Comparison of ENCODE assay signal across 21 cellular contexts in the genomic region with DNA sequence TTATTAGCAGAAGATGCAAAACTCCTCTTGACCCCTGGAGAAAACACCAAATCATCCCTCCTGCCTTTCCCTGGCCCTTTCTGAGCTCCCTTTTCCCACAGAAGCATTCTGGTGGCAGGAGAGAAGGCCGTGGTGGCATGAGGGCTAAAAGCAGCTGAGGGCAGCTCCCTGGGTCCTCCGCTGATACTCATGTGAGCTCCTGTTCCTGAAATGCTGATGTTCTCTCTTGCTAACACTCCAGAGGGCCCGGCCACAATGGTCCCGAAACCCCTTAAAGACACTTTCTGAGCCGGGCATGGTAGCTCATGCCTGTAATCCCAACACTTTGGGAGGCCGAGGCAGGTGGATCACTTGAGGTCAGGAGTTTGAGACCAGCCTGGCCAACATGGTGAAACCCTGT.
"Had no signal": no experiment of that assay in that cellular context is flagged by ENCODE, and none has a peak within 500 bp of the region (broad histone marks: within the 10 kb centered on the region; RNA-seq: fewer than 3 reads in every experiment).

No MANE protein-coding gene starts in this region.

- H3K4me3 ChIP-seq: coronary artery, dorsolateral prefrontal cortex, esophagus squamous epithelium, gastrocnemius medialis, heart right ventricle, left lung, lower lobe of right lung had no signal

- H3K27me3 ChIP-seq: dorsolateral prefrontal cortex, esophagus squamous epithelium, gastrocnemius medialis, left lung had no signal

- H3K4me1 ChIP-seq: gastrocnemius medialis, heart right ventricle, lower lobe of right lung had no signal

- H3K9me3 ChIP-seq: esophagus squamous epithelium, gastrocnemius medialis, heart right ventricle, left lung, lower lobe of right lung had no signal

- DNase-seq: dermis blood vessel endothelial cell; effector CD4-positive, alpha-beta T cell; effector memory CD4-positive, alpha-beta T cell; erythroblast; esophagus squamous epithelium; foreskin fibroblast; foreskin melanocyte; gastrocnemius medialis; glutamatergic neuron; heart right ventricle; hippocampal formation; left cardiac atrium; left lung; left ventricle myocardium superior; lower lobe of right lung; midbrain; naive thymus-derived CD4-positive, alpha-beta T cell had no signal

- H3K36me3 ChIP-seq: esophagus squamous epithelium, gastrocnemius medialis, heart right ventricle, left lung, lower lobe of right lung had no signal

- ATAC-seq: esophagus mucosa; gastrocnemius medialis; heart right ventricle; left cardiac atrium; left lung; left ventricle myocardium superior; lower lobe of right lung; naive thymus-derived CD4-positive, alpha-beta T cell had no signal

- H3K27ac ChIP-seq: coronary artery, dorsolateral prefrontal cortex, epithelial cell of prostate, esophagus squamous epithelium, gastrocnemius medialis, heart right ventricle, left lung, lower lobe of right lung had no signal
